19 cellular contexts compared by ENCODE assay signal in the genomic region with DNA sequence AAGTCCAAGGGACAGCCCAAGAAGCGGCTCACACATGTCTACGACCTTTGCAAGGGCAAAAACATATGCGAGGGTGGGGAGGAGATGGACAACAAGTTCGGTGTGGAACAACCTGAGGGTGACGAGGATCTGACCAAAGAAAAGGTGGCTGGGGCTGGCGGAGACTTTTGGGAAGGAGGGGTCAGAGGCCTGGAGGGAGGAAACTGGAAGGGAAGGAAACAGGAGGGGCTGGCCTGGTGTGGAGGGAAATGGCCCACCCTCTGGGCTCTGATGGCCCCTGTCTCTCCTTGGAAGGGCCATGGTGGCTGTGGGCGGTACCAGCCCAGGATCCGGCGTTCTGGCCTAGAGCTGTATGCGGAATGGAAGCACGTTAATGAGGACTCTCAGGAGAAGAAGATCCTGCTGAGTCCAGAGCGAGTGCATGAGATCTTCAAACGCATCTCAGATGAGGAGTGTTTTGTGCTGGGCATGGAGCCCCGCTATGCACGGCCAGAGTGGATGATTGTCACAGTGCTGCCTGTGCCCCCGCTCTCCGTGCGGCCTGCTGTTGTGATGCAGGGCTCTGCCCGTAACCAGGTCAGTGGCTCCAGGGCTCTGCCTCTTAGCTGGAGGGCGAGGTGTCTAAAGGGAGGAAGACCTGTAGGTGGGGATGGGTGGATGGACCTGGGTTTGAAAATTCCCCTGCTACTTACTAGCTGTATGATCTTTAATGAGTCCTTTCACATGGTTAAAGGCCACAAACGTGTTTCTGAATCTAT. TPM values are rescaled to one million over a fixed set of nuclear protein-coding genes. Genes with fewer than 3 reads are reported as not detected.
DNase-seq lines count a peak whose midpoint lies in the region; ATAC-seq, FAIRE-seq and TF ChIP-seq lines count a peak whose summit lies in the region.
"Had no signal": no experiment of that assay in that cellular context is flagged by ENCODE, and none has a peak within 500 bp of the region (broad histone marks: within the 10 kb centered on the region; RNA-seq: fewer than 3 reads in every experiment).

No MANE protein-coding gene starts in this region.

- no peak overlapping the region for H3K4me3 Mint-ChIP-seq in WTC11
- H3K4me3 Mint-ChIP-seq: T-helper 1 cell treated with Interleukin-12 subunit alpha and Interleukin-12 subunit beta and Interleukin-4 antibody, amounts not matched to agents 30 μg/mL and 1 μg/mL, for 36 hours had no signal

- FAIRE-seq in GM12891 (lab: Jason Lieb, UNC), result no peak
- FAIRE-seq: pancreas had no signal

- TF ChIP-seq CTCF in WTC11 (IDR thresholded peaks at IDR 0.05) (no peak), heart left ventricle (IDR thresholded peaks at IDR 0.05) (no peak), psoas muscle (IDR thresholded peaks at IDR 0.05) (no peak)

- no peaks in the 10 kb centered on the region for H3K27me3 Mint-ChIP-seq in WTC11 (ENCODE audit: low read depth)

- H3K4me1 ChIP-seq in heart left ventricle, result peaks cover 0 to 51% (median 15%) of the 10 kb centered on the region in 12 donors
- no peaks in the 10 kb centered on the region for H3K4me1 ChIP-seq in psoas muscle
- H3K4me1 ChIP-seq: pancreas had no signal

- WGBS in heart left ventricle, 4 donors, result 61 to 75% (median 68%) methylated on average over 17 to 21 of the region's 21 CpGs
- WGBS in psoas muscle, 3 donors, result 76 to 80% (median 78%) methylated on average over 21 of the region's 21 CpGs

- intact Hi-C loops in heart left ventricle (cut with DNase I), result no loop called here
- intact Hi-C loops in psoas muscle (cut with DNase I), result no loop called here

- peaks cover 76% of the 10 kb centered on the region for H3K36me3 Mint-ChIP-seq in WTC11

- H3K27ac Mint-ChIP-seq in WTC11, result peak overlapping the region; percentile 41; the same call in 1 of the 2 replicates
- H3K27ac Mint-ChIP-seq: T-helper 1 cell treated with Interleukin-12 subunit alpha and Interleukin-12 subunit beta and Interleukin-4 antibody, amounts not matched to agents 30 μg/mL and 1 μg/mL, for 36 hours had no signal

- H3K27ac ChIP-seq in heart left ventricle, result peak overlapping the region; percentile 36 to 93 (median 73)
- peak overlapping the region; percentile 60 for H3K27ac ChIP-seq in psoas muscle
- H3K27ac ChIP-seq: pancreas had no signal

- H3K4me1 Mint-ChIP-seq in WTC11, result peaks cover 2% of the 10 kb centered on the region

- no peaks in the 10 kb centered on the region for H3K9me3 Mint-ChIP-seq in WTC11
- H3K9me3 Mint-ChIP-seq: T-helper 1 cell treated with Interleukin-12 subunit alpha and Interleukin-12 subunit beta and Interleukin-4 antibody, amounts not matched to agents 30 μg/mL and 1 μg/mL, for 36 hours had no signal

- peaks cover 13 to 74% (median 58%) of the 10 kb centered on the region in 9 donors for H3K36me3 ChIP-seq in heart left ventricle
- H3K36me3 ChIP-seq in psoas muscle (ENCODE audit: insufficient read depth in 1 of 2, low read depth in 1 of 2), result peaks cover 12 to 66% of the 10 kb centered on the region in 2 donors

- TF ChIP-seq POLR2A in GM12891 (IDR thresholded peaks at IDR 0.05; ENCODE audit: low read depth, low read length), result 0 out of 2 replicates have a peak, but pooled peaks have one; percentile 14
- no peak for TF ChIP-seq POLR2A in heart left ventricle (IDR thresholded peaks at IDR 0.05)

- CTCF ChIA-PET in WTC11 (lab: Charles Lee), result no interaction called here

- H3K9me3 ChIP-seq in heart left ventricle (no peaks in the 10 kb centered on the region), psoas muscle (no peaks in the 10 kb centered on the region)
- H3K9me3 ChIP-seq: pancreas had no signal

- ATAC-seq in WTC11 (no peak), heart left ventricle (peak; percentile 65 to 87 (median 74)), psoas muscle (peak in 3 of 4 donors; percentile 15 to 47 (median 26)), HG03460 (IDR thresholded peaks at IDR 0.05; ENCODE audit: unreplicated experiment) (no peak)
- ATAC-seq: pancreas had no signal

- H3K4me3 ChIP-seq in heart left ventricle (peak overlapping the region in 3 of 12 donors; percentile 6 to 26 (median 26)), psoas muscle (no peak overlapping the region)
- H3K4me3 ChIP-seq: pancreas had no signal

- DNase-seq in GM12891 (ENCODE audit: insufficient read length, low spot score) (no peak), WTC11 (ENCODE audit: low spot score) (no peak), heart left ventricle (peak in 4 of 5 donors; percentile 43 to 71 (median 50)), psoas muscle (no peak), epidermal melanocyte (ENCODE audit: insufficient read length, low spot score) (no peak), NCI-H774 (lab: John Stamatoyannopoulos, UW) (no peak), NCI-H1436 (lab: John Stamatoyannopoulos, UW) (no peak)
- DNase-seq: activated CD4-positive, alpha-beta T cell treated with anti-CD3 and anti-CD28 coated beads, Interleukin-2, amount 50 U/mL, for 4 hours; activated effector memory CD4-positive, alpha-beta T cell treated with Interleukin-2 at 50 U/mL for 16 hours; DND-41; effector CD4-positive, alpha-beta T cell; NCI-H2081; NCI-H82; pancreas had no signal

- POLR2A ChIA-PET in WTC11 (lab: Charles Lee), result interaction anchor here (1.2 kb wide), 1 partner anchor 11 kb away, joined by 13 read pairs; no protein-coding TSS in a partner anchor

- H3K27me3 ChIP-seq in heart left ventricle (no peaks in the 10 kb centered on the region), psoas muscle (ENCODE audit: insufficient read depth in 3 of 3, low read length in 2 of 3) (no peaks in the 10 kb centered on the region)
- H3K27me3 ChIP-seq: pancreas had no signal

TF ChIP-seq in GM12891, 5 proteins besides CTCF, POLR2A, EP300 and RAD21:
- TF ChIP-seq PAX5 (IDR thresholded peaks at IDR 0.05; ENCODE audit: insufficient read depth, low read length, severe bottlenecking) (no peak), POLR2AphosphoS5 (IDR thresholded peaks at IDR 0.05; ENCODE audit: low read depth, low read length) (0 out of 2 replicates have a peak, but pooled peaks have one; percentile 31)
TF ChIP-seq in GM12891: peak in this region for 1.

TF ChIP-seq in WTC11, 78 proteins besides CTCF, POLR2A, EP300 and RAD21 (continues in another document):
- no peak for TF ChIP-seq TEAD4 (CRISPR knock-in tag; IDR thresholded peaks at IDR 0.05)
- TF ChIP-seq, protein P1, sequence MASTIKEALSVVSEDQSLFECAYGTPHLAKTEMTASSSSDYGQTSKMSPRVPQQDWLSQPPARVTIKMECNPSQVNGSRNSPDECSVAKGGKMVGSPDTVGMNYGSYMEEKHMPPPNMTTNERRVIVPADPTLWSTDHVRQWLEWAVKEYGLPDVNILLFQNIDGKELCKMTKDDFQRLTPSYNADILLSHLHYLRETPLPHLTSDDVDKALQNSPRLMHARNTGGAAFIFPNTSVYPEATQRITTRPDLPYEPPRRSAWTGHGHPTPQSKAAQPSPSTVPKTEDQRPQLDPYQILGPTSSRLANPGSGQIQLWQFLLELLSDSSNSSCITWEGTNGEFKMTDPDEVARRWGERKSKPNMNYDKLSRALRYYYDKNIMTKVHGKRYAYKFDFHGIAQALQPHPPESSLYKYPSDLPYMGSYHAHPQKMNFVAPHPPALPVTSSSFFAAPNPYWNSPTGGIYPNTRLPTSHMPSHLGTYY (CRISPR knock-in tag; IDR thresholded peaks at IDR 0.05), result no peak
- TF ChIP-seq ZNF317 (CRISPR knock-in tag; IDR thresholded peaks at IDR 0.05; ENCODE audit: borderline replicate concordance, low read depth), result no peak
- TF ChIP-seq MYBL2 (CRISPR knock-in tag; IDR thresholded peaks at IDR 0.05), result no peak
- TF ChIP-seq, protein P2, sequence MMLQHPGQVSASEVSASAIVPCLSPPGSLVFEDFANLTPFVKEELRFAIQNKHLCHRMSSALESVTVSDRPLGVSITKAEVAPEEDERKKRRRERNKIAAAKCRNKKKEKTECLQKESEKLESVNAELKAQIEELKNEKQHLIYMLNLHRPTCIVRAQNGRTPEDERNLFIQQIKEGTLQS (CRISPR knock-in tag; conservative IDR thresholded peaks at IDR 0.05), result no peak
- TF ChIP-seq ZNF416 (CRISPR knock-in tag; IDR thresholded peaks at IDR 0.05), result no peak
- TF ChIP-seq JAZF1 (CRISPR knock-in tag; IDR thresholded peaks at IDR 0.05), result no peak
- no peak for TF ChIP-seq EMX1 (CRISPR knock-in tag; IDR thresholded peaks at IDR 0.05)
- TF ChIP-seq ZNF263 (CRISPR knock-in tag; IDR thresholded peaks at IDR 0.05; ENCODE audit: low read depth), result no peak

RNA-seq across cellular contexts. Expression of a gene that starts 12.5 kb away (rescaled TPM):
- polyA plus RNA-seq in GM12891 (2012; ENCODE audit: low read depth, missing spikeins), result 59.8 TPM
- total RNA-seq in WTC11 (2021) (166 to 170 TPM (median 170 TPM) in 3 replicates), heart left ventricle (10 to 100 TPM; 31.4 to 77.6 (median 50.7) TPM), psoas muscle (10 to 100 TPM; 42.7 to 74.3 (median 56.9) TPM)
- polyA plus RNA-seq in heart left ventricle (10 to 100 TPM; 17.3 to 18.5 TPM), psoas muscle (10 to 100 TPM in 2 of 3 donors, 1 to 10 TPM in 1; 8.0 to 68.7 (median 15.0) TPM)

RNA-seq across cellular contexts. Expression of a gene that starts 15.4 kb away (rescaled TPM):
- 0.08 TPM for polyA plus RNA-seq in GM12891 (2012; ENCODE audit: low read depth, missing spikeins)
- total RNA-seq in WTC11 (2021) (0.16 to 0.26 TPM (median 0.18 TPM) in 3 replicates), heart left ventricle (not detected), psoas muscle (not detected)
- polyA plus RNA-seq in heart left ventricle (under 1 TPM in 1 of 2 donors, not detected in 1; 0.08 TPM), psoas muscle (under 1 TPM in 1 of 3 donors, not detected in 2; 0.05 TPM)
- total RNA-seq: fibroblast of villous mesenchyme, mucosa of gallbladder, pancreas had no signal
- polyA plus RNA-seq: BJ had no signal

RNA-seq across cellular contexts. Expression of a gene that starts 17.2 kb away (rescaled TPM):
- 12.0 TPM for polyA plus RNA-seq in GM12891 (2012; ENCODE audit: low read depth, missing spikeins)
- total RNA-seq in WTC11 (2021) (14.6 to 17.0 TPM (median 16.2 TPM) in 3 replicates), heart left ventricle (10 to 100 TPM; 51.8 to 77.2 (median 59.5) TPM), psoas muscle (10 to 100 TPM; 29.3 to 43.2 (median 35.5) TPM)
- polyA plus RNA-seq in heart left ventricle (10 to 100 TPM; 29.3 to 35.3 TPM), psoas muscle (10 to 100 TPM; 10.3 to 20.2 (median 13.5) TPM)

RNA-seq across cellular contexts. Expression of a gene that starts 51.8 kb away (rescaled TPM):
- 8.2 TPM for polyA plus RNA-seq in GM12891 (2012; ENCODE audit: low read depth, missing spikeins)
- total RNA-seq in WTC11 (2021) (16.0 to 21.5 TPM (median 20.8 TPM) in 3 replicates), heart left ventricle (10 to 100 TPM in 7 of 9 donors, 1 to 10 TPM in 2; 8.2 to 14.2 (median 11.0) TPM), psoas muscle (100 to 1,000 TPM; 107 to 190 (median 147) TPM)
- polyA plus RNA-seq in heart left ventricle (10 to 100 TPM; 11.2 to 27.3 TPM), psoas muscle (100 to 1,000 TPM in 1 of 3 donors, 10 to 100 TPM in 2; 73.0 to 118 (median 91.7) TPM)

RNA-seq across cellular contexts. Expression of a gene that starts 52.2 kb away (rescaled TPM):
- 6.7 TPM for polyA plus RNA-seq in GM12891 (2012; ENCODE audit: low read depth, missing spikeins)
- total RNA-seq in WTC11 (2021), result 8.1 to 10.5 TPM (median 10.2 TPM) in 3 replicates
- 10 to 100 TPM; 20.3 to 49.5 (median 35.1) TPM for total RNA-seq in heart left ventricle
- 10 to 100 TPM; 19.6 to 36.8 TPM for polyA plus RNA-seq in heart left ventricle
- total RNA-seq in psoas muscle, result 10 to 100 TPM; 14.3 to 23.4 (median 15.6) TPM
- polyA plus RNA-seq in psoas muscle, result 10 to 100 TPM; 10.2 to 18.9 (median 13.8) TPM

Comparison
In these comparisons a context has a peak if more than half of its experiments do, and no peak if none do; other contexts are left out.
1. DNase-seq: peak in heart left ventricle (4 of 5); none in GM12891 (single experiment), WTC11 (single experiment), psoas muscle (0 of 2), epidermal melanocyte (single experiment), NCI-H774 (single experiment) and NCI-H1436 (single experiment).
2. ATAC-seq: peak in heart left ventricle (4 of 4) and psoas muscle (3 of 4); none in WTC11 (single experiment) and HG03460 (single experiment).